Comparison of ENCODE assay signal across 7 cellular contexts in the genomic region with DNA sequence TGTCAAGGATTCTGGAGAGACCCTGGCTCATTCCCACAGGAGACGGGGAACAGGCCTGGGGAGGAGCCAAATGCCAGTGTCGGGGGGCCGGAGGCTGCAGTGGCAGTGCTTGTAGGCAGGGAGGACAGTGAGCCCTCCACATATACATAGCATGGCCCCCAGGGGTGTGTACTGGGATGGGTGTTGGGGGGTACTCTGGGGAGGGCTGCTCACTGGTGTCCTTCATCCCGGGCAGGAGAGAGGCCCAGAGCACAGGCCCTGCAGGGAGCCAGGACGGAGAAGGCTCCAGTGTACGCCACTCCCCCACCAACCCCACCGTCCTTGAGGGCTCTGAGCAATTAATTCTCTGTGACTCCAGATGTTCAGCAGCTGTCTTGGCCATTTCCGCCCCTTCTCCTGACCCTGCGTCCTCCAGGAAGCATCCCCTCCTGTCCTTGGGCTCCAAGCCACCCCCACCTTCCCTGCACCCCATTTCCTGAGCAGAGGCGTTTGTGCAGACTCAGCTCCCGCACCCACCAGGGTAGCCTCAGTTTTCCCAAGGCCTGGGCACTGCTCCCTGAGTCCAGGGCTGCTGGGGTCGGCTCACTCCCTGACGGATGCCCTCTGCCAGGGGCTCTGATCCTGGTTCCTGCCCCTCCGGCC. TPM values are rescaled to one million over a fixed set of nuclear protein-coding genes. Genes with fewer than 3 reads are reported as not detected.
A peak's percentile ranks its signal among the peaks of the same experiment; 100 is the strongest.
DNase-seq lines count a peak whose midpoint lies in the region; ATAC-seq and TF ChIP-seq lines count a peak whose summit lies in the region.
"Had no signal": no experiment of that assay in that cellular context is flagged by ENCODE, and none has a peak within 500 bp of the region (broad histone marks: within the 10 kb centered on the region; RNA-seq: fewer than 3 reads in every experiment).

No MANE protein-coding gene starts in this region.

- 2 to 5% (median 3%) methylated on average over 14 of the region's 14 CpGs for WGBS in ovary, 3 donors

- H3K4me1 ChIP-seq in HCT116 (ENCODE audit: control insufficient read depth in 1 of 2, insufficient read depth in 2 of 2, low read length in 2 of 2) (peaks cover 5 to 20% of the 10 kb centered on the region in 2 experiments; a peak in 3 of 4 replicates), ovary (ENCODE audit: insufficient read depth) (peaks cover 47% of the 10 kb centered on the region)

- RAD21 ChIA-PET in HCT116 (lab: Charles Lee; ENCODE audit: low non-redundant PET in 1 of 2, low total read pairs in 2 of 2, uncharacterized antibody in 2 of 2, unreplicated experiment in 2 of 2), result no interaction called here

- no TSS peak for BruUV-seq in HCT116 (replicated peaks; lab: Mats Ljungman, UMichigan)

- POLR2A ChIA-PET in HCT116 (lab: Charles Lee), result no interaction called here

- H4K20me1 ChIP-seq in HCT116 (ENCODE audit: insufficient read depth), result no peaks in the 10 kb centered on the region

- H3K9ac ChIP-seq in HCT116 (ENCODE audit: low read length), result no peak overlapping the region

- CTCF ChIA-PET in HCT116 (lab: Charles Lee), result no interaction called here

- ATAC-seq in HCT116, result peak; percentile 11

- no peak for DNase-seq in HCT116 (ENCODE audit: low read depth, low spot score)
- peak; percentile 46 for DNase-seq in ecto neural progenitor cell (ENCODE audit: low spot score)
- peak; percentile 72 to 85 (median 83) for DNase-seq in ovary
- no peak for DNase-seq in NCI-H345 treated with DMSO at 0.1 percent for 48 hours (lab: John Stamatoyannopoulos, UW; ENCODE audit: unreplicated experiment)
- DNase-seq in NCI-H526 (lab: John Stamatoyannopoulos, UW), result no peak
- no peak for DNase-seq in NCI-H524 (lab: John Stamatoyannopoulos, UW)
- DNase-seq: stimulated activated CD4-positive, alpha-beta T cell treated with anti-CD3 and anti-CD28 coated beads, Interleukin-15, amount 100 ng/mL, for 24 hours had no signal

- TF ChIP-seq EP300 in ovary (IDR thresholded peaks at IDR 0.05), result no peak

- H3K36me3 ChIP-seq in HCT116 (ENCODE audit: control insufficient read depth in 1 of 2, insufficient read depth in 2 of 2, low read length in 2 of 2), result peaks cover 0 to 6% of the 10 kb centered on the region in 2 experiments; a peak in 2 of 4 replicates
- no peaks in the 10 kb centered on the region for H3K36me3 ChIP-seq in ovary

- H3K9me2 ChIP-seq in HCT116 (ENCODE audit: insufficient read depth), result no peaks in the 10 kb centered on the region

- no peak overlapping the region for H2AFZ ChIP-seq in HCT116 (ENCODE audit: low read depth, low read length, poor library complexity, severe bottlenecking)

- no peaks in the 10 kb centered on the region for H3K79me2 ChIP-seq in HCT116 (ENCODE audit: insufficient read depth, low read length)

- H3K4me3 ChIP-seq in HCT116 (replicated peaks in 1 of 2; ENCODE audit: low read depth in 1 of 2, low read length in 2 of 2), result no peak overlapping the region
- H3K4me3 ChIP-seq in ovary, result no peak overlapping the region

- intact Hi-C loops in HCT116 (cut with micrococcal nuclease), result no loop called here
- intact Hi-C loops in ovary (cut with DNase I), result loop anchor here in 3 of 4 donors (2.0 to 5.0 kb wide), 3 partner anchors 29 to 81 kb away; no protein-coding TSS in a partner anchor

- H3K27me3 ChIP-seq in HCT116 (ENCODE audit: insufficient read depth, low read length) (no peaks in the 10 kb centered on the region), ovary (no peaks in the 10 kb centered on the region)

- no peak overlapping the region for H3K4me2 ChIP-seq in HCT116 (ENCODE audit: low read length)

- H3K9me3 ChIP-seq in HCT116 (ENCODE audit: control insufficient read depth in 1 of 2, insufficient read depth in 1 of 2, low read depth in 1 of 2, low read length in 2 of 2) (no peaks in the 10 kb centered on the region), ovary (no peaks in the 10 kb centered on the region)

- TF ChIP-seq POLR2A in HCT116 (IDR thresholded peaks at IDR 0.05; ENCODE audit: borderline replicate concordance, extremely low read depth, insufficient read depth, insufficient read length), result no peak
- TF ChIP-seq POLR2A in ovary (IDR thresholded peaks at IDR 0.05), result no peak

- TF ChIP-seq RAD21 in HCT116 (IDR thresholded peaks at IDR 0.05; ENCODE audit: low read depth), result no peak

- TF ChIP-seq CTCF in HCT116 (IDR thresholded peaks at IDR 0.05 in 2 of 3, conservative IDR thresholded peaks at IDR 0.05 in 1 of 3; ENCODE audit: borderline replicate concordance in 1 of 3, insufficient read depth in 1 of 3, low read depth in 2 of 3, low read length in 2 of 3) (no peak), ovary (IDR thresholded peaks at IDR 0.05) (no peak)

- no peak overlapping the region for H3K27ac ChIP-seq in HCT116 (ENCODE audit: low read depth, low read length)
- H3K27ac ChIP-seq in ovary, result peak overlapping the region in 1 of 2 donors; percentile 71

TF ChIP-seq in HCT116, 20 proteins besides CTCF, POLR2A, EP300 and RAD21:
- no peak for TF ChIP-seq SP1 (IDR thresholded peaks at IDR 0.05; ENCODE audit: low read depth)
- peak; percentile 9; the same call in 1 of the 2 replicates for TF ChIP-seq POLR2AphosphoS5 (IDR thresholded peaks at IDR 0.05; ENCODE audit: low read depth, low read length)
TF ChIP-seq in HCT116: peak in this region for 1.

RNA-seq across cellular contexts. Expression of a gene that starts 3.4 kb away (rescaled TPM):
- total RNA-seq in HCT116 (2021; ENCODE audit: unreplicated experiment) (not detected), ovary (not detected)
- 0.86 TPM in 1 of 2 replicates, not detected in the other for polyA plus RNA-seq in HCT116 (2012)
- polyA plus RNA-seq in ovary, result under 1 TPM in 1 of 2 donors, not detected in 1; 0.57 TPM

RNA-seq across cellular contexts. Expression of a gene that starts 7.2 kb away (rescaled TPM):
- 149 TPM for total RNA-seq in HCT116 (2021; ENCODE audit: unreplicated experiment)
- polyA plus RNA-seq in HCT116 (2012), result 105 and 113 TPM in 2 replicates
- 10 to 100 TPM; 51.5 to 78.0 (median 68.8) TPM for total RNA-seq in ovary
- 10 to 100 TPM; 73.3 to 78.9 TPM for polyA plus RNA-seq in ovary

RNA-seq across cellular contexts. Expression of a gene that starts 26.8 kb away (rescaled TPM):
- total RNA-seq in HCT116 (2021; ENCODE audit: unreplicated experiment), result 10.7 TPM
- 4.1 and 4.8 TPM in 2 replicates for polyA plus RNA-seq in HCT116 (2012)
- total RNA-seq in ovary, result 10 to 100 TPM; 11.4 to 55.1 (median 35.2) TPM
- polyA plus RNA-seq in ovary, result 10 to 100 TPM in 1 of 2 donors, 1 to 10 TPM in 1; 4.1 to 12.2 TPM

RNA-seq across cellular contexts. Expression of a gene that starts 37.1 kb away (rescaled TPM):
- total RNA-seq in HCT116 (2021; ENCODE audit: unreplicated experiment) (38.3 TPM), ovary (10 to 100 TPM; 12.4 to 32.8 (median 26.5) TPM)
- polyA plus RNA-seq in HCT116 (2012), result 27.0 and 27.6 TPM in 2 replicates
- 10 to 100 TPM; 11.1 to 12.3 TPM for polyA plus RNA-seq in ovary

Comparison
In these comparisons a context has a peak if more than half of its experiments do, and no peak if none do; other contexts are left out.
1. DNase-seq: peak in ecto neural progenitor cell (single experiment) and ovary (5 of 5); none in HCT116 (single experiment), NCI-H345 treated with DMSO at 0.1 percent for 48 hours (single experiment), NCI-H526 (0 of 2) and NCI-H524 (0 of 2).